In the genomic region with DNA sequence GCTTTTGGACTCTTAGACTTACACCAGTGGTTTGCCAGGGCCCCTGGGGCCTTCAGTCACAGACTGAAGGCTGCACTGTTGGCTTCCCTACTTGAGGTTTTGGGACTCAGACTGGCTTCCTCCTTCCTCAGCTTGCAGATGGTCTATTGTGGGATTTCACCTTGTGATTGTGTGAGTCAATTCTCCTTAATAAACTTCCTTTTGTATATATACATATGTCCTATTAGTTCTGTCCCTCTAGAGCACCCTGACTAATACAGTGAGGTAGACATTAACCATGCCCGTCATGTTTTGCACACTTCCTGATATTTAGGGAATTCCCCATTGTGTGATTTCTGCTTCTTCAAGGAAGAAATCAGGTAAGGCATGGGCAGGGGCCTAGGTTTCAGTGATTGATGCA, we compare ENCODE assay signal across 24 cellular contexts.
A peak's percentile ranks its signal among the peaks of the same experiment; 100 is the strongest.
DNase-seq lines count a peak whose midpoint lies in the region; ATAC-seq, FAIRE-seq and TF ChIP-seq lines count a peak whose summit lies in the region.
"Had no signal": no experiment of that assay in that cellular context is flagged by ENCODE, and none has a peak within 500 bp of the region (broad histone marks: within the 10 kb centered on the region; RNA-seq: fewer than 3 reads in every experiment).

No MANE protein-coding gene starts in this region.

- H3K9me3 ChIP-seq in BLaER1 treated with 17β-estradiol and CSF1 and Interleukin-3, amounts not matched to agents 10 nM and 100 nM (replicated peaks in 1 of 11): peaks cover 0 to 16% (median 9%) of the 10 kb centered on the region in 11 experiments; a peak in 14 of 22 replicates
- no peaks in the 10 kb centered on the region for H3K9me3 ChIP-seq in upper lobe of right lung

- ATAC-seq in GM18508 (IDR thresholded peaks at IDR 0.05; ENCODE audit: insufficient read depth, unreplicated experiment) (peak; percentile 77), GM18502 (IDR thresholded peaks at IDR 0.05; ENCODE audit: poor library complexity, unreplicated experiment) (no peak), upper lobe of right lung (no peak)
- ATAC-seq: GM12878, Panc1 had no signal

- H3K4me2 ChIP-seq in BLaER1 treated with 17β-estradiol and CSF1 and Interleukin-3, amounts not matched to agents 10 nM and 100 nM: peak overlapping the region in 7 of 11 experiments; percentile 5 to 55 (median 30); a peak in 7 of 22 replicates
- H3K4me2 ChIP-seq: KMS-11 had no signal

- H4K20me1 ChIP-seq in BLaER1 treated with 17β-estradiol and CSF1 and Interleukin-3, amounts not matched to agents 10 nM and 100 nM: no peaks in the 10 kb centered on the region

- no peaks in the 10 kb centered on the region for H3K27me3 ChIP-seq in BLaER1 treated with 17β-estradiol and CSF1 and Interleukin-3, amounts not matched to agents 10 nM and 100 nM
- H3K27me3 ChIP-seq in bronchial epithelial cell (ENCODE audit: control insufficient read depth, insufficient read depth, low read length) (no peaks in the 10 kb centered on the region), upper lobe of right lung (no peaks in the 10 kb centered on the region)

- H3K4me1 ChIP-seq in BLaER1 treated with 17β-estradiol and CSF1 and Interleukin-3, amounts not matched to agents 10 nM and 100 nM: peaks cover 0 to 10% (median 4%) of the 10 kb centered on the region in 10 experiments; a peak in 9 of 20 replicates
- no peaks in the 10 kb centered on the region for H3K4me1 ChIP-seq in upper lobe of right lung

- peak overlapping the region in 1 of 11 experiments; percentile 19; a peak in 1 of 22 replicates for H3K27ac ChIP-seq in BLaER1 treated with 17β-estradiol and CSF1 and Interleukin-3, amounts not matched to agents 10 nM and 100 nM
- no peak overlapping the region for H3K27ac ChIP-seq in upper lobe of right lung
- H3K27ac ChIP-seq: KMS-11, RWPE1 had no signal

- CTCF ChIA-PET in HEK293T (lab: Yijun Ruan, JAX): no interaction called here

- intact Hi-C loops in upper lobe of right lung (cut with DNase I): no loop called here

- POLR2A ChIA-PET in HEK293T (lab: Yijun Ruan, JAX): no interaction called here

- no peaks in the 10 kb centered on the region for H3K36me3 ChIP-seq in BLaER1 treated with 17β-estradiol and CSF1 and Interleukin-3, amounts not matched to agents 10 nM and 100 nM
- no peaks in the 10 kb centered on the region for H3K36me3 ChIP-seq in bronchial epithelial cell (ENCODE audit: control insufficient read depth, insufficient read depth, low read length)
- no peaks in the 10 kb centered on the region for H3K36me3 ChIP-seq in upper lobe of right lung

- DNase-seq in bronchial epithelial cell (ENCODE audit: low read depth) (peak; percentile 61), kidney tubule cell (ENCODE audit: low spot score) (peak; percentile 93), upper lobe of right lung (no peak), HEK293T (ENCODE audit: extremely low spot score) (no peak)
- DNase-seq: CD4-positive, CD25-positive, alpha-beta regulatory T cell; DMS79; EL; GDM1; MM.1S; NCI-H2029; NCI-H446 treated with DMSO at 0.1 percent for 48 hours; NCI-H526; NCI-H82; NK-92 treated with Interleukin-12 subunit alpha and Interleukin-12 subunit beta, amount 100 ng/mL, for 24 hours; SHP77 had no signal

- H3K4me3 ChIP-seq in BLaER1 treated with 17β-estradiol and CSF1 and Interleukin-3, amounts not matched to agents 10 nM and 100 nM: no peak overlapping the region
- H3K4me3 ChIP-seq in bronchial epithelial cell (ENCODE audit: low read depth, low read length) (no peak overlapping the region), upper lobe of right lung (no peak overlapping the region)
- H3K4me3 ChIP-seq: GM12878 had no signal

- TF ChIP-seq CTCF in bronchial epithelial cell (IDR thresholded peaks at IDR 0.05; ENCODE audit: insufficient read depth, low read length, severe bottlenecking) (no peak), upper lobe of right lung (IDR thresholded peaks at IDR 0.05) (no peak)

- no peak for FAIRE-seq in bronchial epithelial cell (lab: Jason Lieb, UNC)
- FAIRE-seq: GM12878, GM19239, H54 had no signal

- no peak overlapping the region for H3K9ac ChIP-seq in BLaER1 treated with 17β-estradiol and CSF1 and Interleukin-3, amounts not matched to agents 10 nM and 100 nM
- H3K9ac ChIP-seq: KMS-11 had no signal

TF ChIP-seq in HEK293T, 16 proteins besides CTCF, POLR2A, EP300 and RAD21:
- TF ChIP-seq, protein P1, sequence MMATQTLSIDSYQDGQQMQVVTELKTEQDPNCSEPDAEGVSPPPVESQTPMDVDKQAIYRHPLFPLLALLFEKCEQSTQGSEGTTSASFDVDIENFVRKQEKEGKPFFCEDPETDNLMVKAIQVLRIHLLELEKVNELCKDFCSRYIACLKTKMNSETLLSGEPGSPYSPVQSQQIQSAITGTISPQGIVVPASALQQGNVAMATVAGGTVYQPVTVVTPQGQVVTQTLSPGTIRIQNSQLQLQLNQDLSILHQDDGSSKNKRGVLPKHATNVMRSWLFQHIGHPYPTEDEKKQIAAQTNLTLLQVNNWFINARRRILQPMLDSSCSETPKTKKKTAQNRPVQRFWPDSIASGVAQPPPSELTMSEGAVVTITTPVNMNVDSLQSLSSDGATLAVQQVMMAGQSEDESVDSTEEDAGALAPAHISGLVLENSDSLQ (IDR thresholded peaks at IDR 0.05): no peak
- no peak for TF ChIP-seq FOXM1 (IDR thresholded peaks at IDR 0.05; ENCODE audit: borderline replicate concordance)
- TF ChIP-seq L3MBTL2 (conservative IDR thresholded peaks at IDR 0.05): no peak
- no peak for TF ChIP-seq ZNF384 (IDR thresholded peaks at IDR 0.05)
- no peak for TF ChIP-seq ELF4 (IDR thresholded peaks at IDR 0.05)
- no peak for TF ChIP-seq TARDBP (IDR thresholded peaks at IDR 0.05)

Comparison
In these comparisons a context has a peak if more than half of its experiments do, and no peak if none do; other contexts are left out.
1. DNase-seq: peak in bronchial epithelial cell (single experiment) and kidney tubule cell (single experiment); none in upper lobe of right lung (single experiment) and HEK293T (single experiment).